8 cellular contexts compared by ENCODE assay signal in genomic region chr2:64653174-64654062, GRCh38. TPM values are rescaled to one million over a fixed set of nuclear protein-coding genes. Genes with fewer than 3 reads are reported as not detected.
DNase-seq lines count a peak whose midpoint lies in the region; ATAC-seq and TF ChIP-seq lines count a peak whose summit lies in the region.

Gene SERTAD2, minus strand, starts transcription at chr2:64653913. Its CDS starts 17,042 bp downstream, at chr2:64636871.

- 0% methylated on average over 6 of the region's 107 CpGs for WGBS in mammary epithelial cell (ENCODE audit: low coverage, missing lambda C conversion rate)

- ATAC-seq in GM18867 (IDR thresholded peaks at IDR 0.05; ENCODE audit: unreplicated experiment), result peak; percentile 76
- ATAC-seq in HG03097 (IDR thresholded peaks at IDR 0.05; ENCODE audit: low FRiP score, unreplicated experiment), result peak; percentile 61

- H3K9ac ChIP-seq in mammary epithelial cell (ENCODE audit: insufficient read depth, low read length), result peak within 1 kb of the TSS; percentile 88

- in situ Hi-C loops in mammary epithelial cell (cut with MboI; ENCODE audit: low sequenced_read_pairs in 2 of 2), result loop anchor here in 1 of 2 donors (10.0 kb wide), 1 partner anchor 101 kb away; no protein-coding TSS in a partner anchor

- BruUV-seq in mammary epithelial cell (replicated peaks; lab: Mats Ljungman, UMichigan), result no TSS peak

- peaks cover 6% of the 10 kb centered on the region for H3K36me3 ChIP-seq in WERI-Rb-1
- H3K36me3 ChIP-seq in mammary epithelial cell (ENCODE audit: insufficient read depth, low read length), result no peaks in the 10 kb centered on the region

- peaks cover 39% of the 10 kb centered on the region for H3K4me1 ChIP-seq in mammary epithelial cell (ENCODE audit: insufficient read depth, low read length)

- intact Hi-C loops in mammary epithelial cell (cut with micrococcal nuclease), result loop anchor here (1.0 kb wide), 1 partner anchor 97 kb away; no protein-coding TSS in a partner anchor

- CTCF ChIA-PET in mammary epithelial cell (lab: Charles Lee; ENCODE audit: low non-redundant PET), result interaction anchor here (0.6 to 1.6 kb wide), 5 partner anchors 9 to 178 kb away, joined by 3 to 9 read pairs (median 3); no protein-coding TSS in a partner anchor

- DNase-seq in A172 (ENCODE audit: low spot score) (peak; percentile 78), NCI-H2196 (lab: John Stamatoyannopoulos, UW; ENCODE audit: unreplicated experiment) (peak; percentile 47), WERI-Rb-1 (peak; percentile 92), mammary epithelial cell (peak; percentile 83), iris pigment epithelial cell (ENCODE audit: low read depth) (peak; percentile 86)
- peak; percentile 56 to 66 for DNase-seq in stimulated activated CD4-positive, alpha-beta T cell treated with anti-CD3 and anti-CD28 coated beads, Interleukin-12 subunit alpha, Interleukin-12 subunit beta, amount 100 ng/mL, for 24 hours (ENCODE audit: low read depth in 2 of 2)

- H3K27me3 ChIP-seq in WERI-Rb-1 (ENCODE audit: insufficient read depth, low read depth, severe bottlenecking), result no peaks in the 10 kb centered on the region
- no peaks in the 10 kb centered on the region for H3K27me3 ChIP-seq in mammary epithelial cell (ENCODE audit: insufficient read depth, low read length)

- H3K79me2 ChIP-seq in mammary epithelial cell (ENCODE audit: insufficient read depth, low read length), result peaks cover 55% of the 10 kb centered on the region

- peak within 1 kb of the TSS; percentile 88 for H2AFZ ChIP-seq in mammary epithelial cell (ENCODE audit: low read depth, low read length)

- H3K4me3 ChIP-seq in WERI-Rb-1 (ENCODE audit: low read depth, low read length) (peak within 1 kb of the TSS; percentile 77), mammary epithelial cell (replicated peaks in 1 of 3; ENCODE audit: insufficient read depth in 1 of 3, low read depth in 2 of 3, low read length in 3 of 3) (peak within 1 kb of the TSS; percentile 91 to 94 (median 92))

- peak within 1 kb of the TSS; percentile 99 for H3K4me2 ChIP-seq in mammary epithelial cell (ENCODE audit: insufficient read depth, low read depth, low read length)

- H4K20me1 ChIP-seq in mammary epithelial cell (ENCODE audit: insufficient read depth, low read length), result no peaks in the 10 kb centered on the region

- dilution Hi-C loops in mammary epithelial cell (cut with HindIII; ENCODE audit: low sequenced_read_pairs), result no loop called here

- H3K27ac ChIP-seq in WERI-Rb-1 (peak within 1 kb of the TSS; percentile 97), mammary epithelial cell (ENCODE audit: insufficient read depth, low read depth, low read length) (peak within 1 kb of the TSS; percentile 82)

- TF ChIP-seq CTCF in WERI-Rb-1 (IDR thresholded peaks at IDR 0.05; ENCODE audit: low read depth, low read length) (no peak; the same call in 1 of the 2 replicates), mammary epithelial cell (conservative IDR thresholded peaks at IDR 0.05 in 1 of 2, IDR thresholded peaks at IDR 0.05 in 1 of 2; ENCODE audit: extremely low read depth in 1 of 2, insufficient read depth in 1 of 2, low read depth in 1 of 2, low read length in 2 of 2) (peak in 1 of 2 donors; percentile 22)

- H3K9me3 ChIP-seq in WERI-Rb-1 (ENCODE audit: severe bottlenecking) (no peaks in the 10 kb centered on the region), mammary epithelial cell (replicated peaks; ENCODE audit: insufficient read depth, low read length) (no peaks in the 10 kb centered on the region)

RNA-seq across cellular contexts. Expression of gene SERTAD2, which starts in this region (rescaled TPM):
- total RNA-seq in A172 (2014; rRNA removed; shearing (Covaris generic)), result 6.4 and 10.3 TPM in 2 replicates
- total RNA-seq in mammary epithelial cell, result 10 to 100 TPM; 16.0 to 24.2 TPM
- polyA plus RNA-seq in mammary epithelial cell, result 13.3 TPM
- polyA minus RNA-seq in mammary epithelial cell, result 17.2 TPM

Comparison
In these comparisons a context has a peak if more than half of its experiments do, and no peak if none do; other contexts are left out.
1. Peak in every context shown above with its lines: DNase-seq, ATAC-seq, H3K4me3 ChIP-seq and H3K27ac ChIP-seq.